16 cellular contexts compared by ENCODE assay signal in genomic region chr1:202577381-202577780, GRCh38.
A peak's percentile ranks its signal among the peaks of the same experiment; 100 is the strongest.
DNase-seq lines count a peak whose midpoint lies in the region; ATAC-seq, FAIRE-seq and TF ChIP-seq lines count a peak whose summit lies in the region.
"Had no signal": no experiment of that assay in that cellular context is flagged by ENCODE, and none has a peak within 500 bp of the region (broad histone marks: within the 10 kb centered on the region; RNA-seq: fewer than 3 reads in every experiment).

No MANE protein-coding gene starts in this region.

- no peak overlapping the region for H2AFZ ChIP-seq in K562 (ENCODE audit: low read depth, low read length)
- no peak overlapping the region for H2AFZ ChIP-seq in smooth muscle cell (ENCODE audit: low read depth)
- H2AFZ ChIP-seq in Karpas-422 (ENCODE audit: low read length) = no peak overlapping the region

- no peaks in the 10 kb centered on the region for H4K20me1 ChIP-seq in K562 (replicated peaks; ENCODE audit: control insufficient read depth, insufficient read depth, low read length)
- no peaks in the 10 kb centered on the region for H4K20me1 ChIP-seq in smooth muscle cell (ENCODE audit: low read depth)
- H4K20me1 ChIP-seq in Karpas-422 (ENCODE audit: insufficient read depth, low read depth, low read length) = no peaks in the 10 kb centered on the region

- in situ Hi-C loops in K562 (cut with MboI) = no loop called here

- H3K36me3 ChIP-seq in HUES48 (ENCODE audit: control insufficient read depth, insufficient read depth, low read length) (no peaks in the 10 kb centered on the region), K562 (ENCODE audit: control insufficient read depth, insufficient read depth, low read length) (peaks cover 14% of the 10 kb centered on the region; the same call in 1 of the 3 replicates), iPS-20b (ENCODE audit: insufficient read depth, low read depth, low read length) (peaks cover 11% of the 10 kb centered on the region; the same call in 1 of the 2 replicates), smooth muscle cell (ENCODE audit: low read depth) (no peaks in the 10 kb centered on the region), MG63 (peaks cover 14% of the 10 kb centered on the region), Karpas-422 (ENCODE audit: insufficient read depth, low read length) (no peaks in the 10 kb centered on the region)

- WGBS in K562 (ENCODE audit: insufficient coverage, low coverage, missing lambda C conversion rate) = 2% methylated on average over 2 of the region's 2 CpGs
- 29% methylated on average over 2 of the region's 2 CpGs for WGBS in smooth muscle cell (ENCODE audit: low lambda C conversion rate)

- H3K27me3 ChIP-seq in HUES48 (ENCODE audit: control insufficient read depth, insufficient read depth, low read length) (no peaks in the 10 kb centered on the region), K562 (ENCODE audit: control insufficient read depth in 2 of 2, insufficient read depth in 2 of 2, low read length in 2 of 2) (no peaks in the 10 kb centered on the region), iPS-20b (ENCODE audit: insufficient read depth, low read length) (no peaks in the 10 kb centered on the region), smooth muscle cell (ENCODE audit: low read depth) (no peaks in the 10 kb centered on the region), MG63 (no peaks in the 10 kb centered on the region), Karpas-422 (ENCODE audit: low read length) (no peaks in the 10 kb centered on the region)

- FAIRE-seq in K562 (lab: Jason Lieb, UNC) = peak; percentile 32
- FAIRE-seq: colon, GM12878 had no signal

- ATAC-seq in K562 (peak; percentile 71), HG02970 (IDR thresholded peaks at IDR 0.05; ENCODE audit: low FRiP score, unreplicated experiment) (no peak), GM21529 (IDR thresholded peaks at IDR 0.05; ENCODE audit: unreplicated experiment) (no peak)
- ATAC-seq: GM12878 had no signal

- H3K9me1 ChIP-seq in K562 (ENCODE audit: control insufficient read depth, insufficient read depth, low read length) = no peaks in the 10 kb centered on the region

- intact Hi-C loops in K562 (cut with micrococcal nuclease) = loop anchor here (5.0 kb wide), 1 partner anchor 140 kb away; no protein-coding TSS in a partner anchor

- H3K27ac ChIP-seq in HUES48 (ENCODE audit: low read depth, low read length) (peak overlapping the region; percentile 73), K562 (ENCODE audit: extremely low read depth, low read depth, low read length) (no peak overlapping the region), iPS-20b (ENCODE audit: low read length) (peak overlapping the region; percentile 24), smooth muscle cell (ENCODE audit: low read depth) (no peak overlapping the region), Karpas-422 (ENCODE audit: low read length) (no peak overlapping the region)

- no peak for TF ChIP-seq POLR2A in K562 (conservative IDR thresholded peaks at IDR 0.05)

- CTCF ChIA-PET in K562 (lab: Yijun Ruan, JAX; ENCODE audit: low intra/inter-chr PET ratio) = interaction anchor here (0.6 kb wide), 1 partner anchor 294 kb away, joined by 3 read pairs; no protein-coding TSS in a partner anchor

- H3K4me1 ChIP-seq in HUES48 (ENCODE audit: control insufficient read depth, insufficient read depth, low read length) (peaks cover 45% of the 10 kb centered on the region), K562 (replicated peaks in 1 of 2; ENCODE audit: control insufficient read depth in 2 of 2, insufficient read depth in 2 of 2, low read length in 2 of 2) (peaks cover 0 to 10% of the 10 kb centered on the region in 2 experiments; a peak in 2 of 5 replicates), iPS-20b (ENCODE audit: insufficient read depth, low read length) (peaks cover 42% of the 10 kb centered on the region), smooth muscle cell (ENCODE audit: low read depth) (peaks cover 40% of the 10 kb centered on the region), Karpas-422 (ENCODE audit: low read length) (no peaks in the 10 kb centered on the region; the same call in 1 of the 2 replicates)
- H3K4me1 ChIP-seq: Caco-2 had no signal

- POLR2A ChIA-PET in K562 (lab: Yijun Ruan, JAX) = interaction anchor here (0.6 to 1.2 kb wide), 5 partner anchors 15 to 618 kb away, joined by 3 read pairs; no protein-coding TSS in a partner anchor

- no peak for TF ChIP-seq CTCF in K562 (IDR thresholded peaks at IDR 0.05 in 2 of 3, conservative IDR thresholded peaks at IDR 0.05 in 1 of 3; ENCODE audit: insufficient read depth in 2 of 3, low read depth in 1 of 3, low read length in 3 of 3)
- no peak for TF ChIP-seq CTCF in smooth muscle cell (IDR thresholded peaks at IDR 0.05; ENCODE audit: borderline replicate concordance, insufficient read depth, poor library complexity, severe bottlenecking)

- H3K9ac ChIP-seq in HUES48 (ENCODE audit: low read depth, low read length) = no peak overlapping the region
- no peak overlapping the region for H3K9ac ChIP-seq in K562 (ENCODE audit: insufficient read depth in 1 of 2, low read depth in 2 of 2, low read length in 2 of 2)
- peak overlapping the region; percentile 62; the same call in 1 of the 2 replicates for H3K9ac ChIP-seq in iPS-20b (ENCODE audit: low read depth, low read length)
- no peak overlapping the region for H3K9ac ChIP-seq in smooth muscle cell (ENCODE audit: low read depth)
- no peak overlapping the region for H3K9ac ChIP-seq in Karpas-422 (ENCODE audit: low read length)

- peak; percentile 39 to 66 (median 50) for DNase-seq in K562 (ENCODE audit: extremely low read depth in 1 of 4, low spot score in 3 of 4)
- no peak for DNase-seq in smooth muscle cell (lab: John Stamatoyannopoulos, UW; ENCODE audit: unreplicated experiment)
- no peak for DNase-seq in MG63
- no peak for DNase-seq in Karpas-422
- DNase-seq: activated CD4-positive, alpha-beta T cell treated with anti-CD3 and anti-CD28 coated beads, Interleukin-2, amount 10 ng/mL, durations not matched to agents 7 days and 5 days; activated gamma-delta T cell; Caco-2; NCI-H446 treated with DMSO at 0.1 percent for 48 hours; stimulated activated CD4-positive, alpha-beta T cell treated with anti-CD3 and anti-CD28 coated beads, Interleukin-4, amount 100 ng/mL, for 4 hours; trophoblast cell had no signal

- H3K9me3 ChIP-seq in HUES48 (ENCODE audit: control insufficient read depth, insufficient read depth, low read length) (no peaks in the 10 kb centered on the region), K562 (replicated peaks; ENCODE audit: control insufficient read depth, insufficient read depth, low read depth, low read length) (no peaks in the 10 kb centered on the region), iPS-20b (ENCODE audit: insufficient read depth, low read depth, low read length) (no peaks in the 10 kb centered on the region), smooth muscle cell (replicated peaks; ENCODE audit: low read depth) (no peaks in the 10 kb centered on the region), MG63 (no peaks in the 10 kb centered on the region), Karpas-422 (ENCODE audit: low read length) (no peaks in the 10 kb centered on the region)
- H3K9me3 ChIP-seq: Caco-2 had no signal

- BruUV-seq in K562 (replicated peaks; lab: Mats Ljungman, UMichigan) = no TSS peak

- H3K9me2 ChIP-seq in Karpas-422 (replicated peaks; ENCODE audit: insufficient read depth, low read length) = no peaks in the 10 kb centered on the region

- H3K4me3 ChIP-seq in HUES48 (ENCODE audit: low read depth, low read length) (no peak overlapping the region), K562 (no peak overlapping the region), iPS-20b (ENCODE audit: low read length) (no peak overlapping the region; the same call in 1 of the 2 replicates), smooth muscle cell (no peak overlapping the region), MG63 (no peak overlapping the region), Karpas-422 (ENCODE audit: low read length) (no peak overlapping the region)
- H3K4me3 ChIP-seq: GM12878 had no signal

- H3K79me2 ChIP-seq in K562 (ENCODE audit: control insufficient read depth, insufficient read depth, low read length) = no peaks in the 10 kb centered on the region
- no peaks in the 10 kb centered on the region for H3K79me2 ChIP-seq in smooth muscle cell (ENCODE audit: low read depth)
- no peaks in the 10 kb centered on the region for H3K79me2 ChIP-seq in Karpas-422 (ENCODE audit: low read length)

- TF ChIP-seq RAD21 in K562 (CRISPR knock-in tag; conservative IDR thresholded peaks at IDR 0.05 in 1 of 2, IDR thresholded peaks at IDR 0.05 in 1 of 2) = no peak

- H3K4me2 ChIP-seq in K562 (ENCODE audit: insufficient read depth, low read length) = no peak overlapping the region
- H3K4me2 ChIP-seq in smooth muscle cell = peak overlapping the region; percentile 70
- H3K4me2 ChIP-seq in Karpas-422 (ENCODE audit: low read depth, low read length, poor library complexity, severe bottlenecking) = no peak overlapping the region

- peak; percentile 53; the same call in 1 of the 2 replicates for TF ChIP-seq EP300 in K562 (IDR thresholded peaks at IDR 0.05; ENCODE audit: low read length)

- H3F3A ChIP-seq in smooth muscle cell (ENCODE audit: low read depth) = peaks cover 14% of the 10 kb centered on the region

TF ChIP-seq in K562, 482 proteins besides CTCF, POLR2A, EP300 and RAD21 (continues in another document):
- TF ChIP-seq DPF2 (IDR thresholded peaks at IDR 0.05) (peak; percentile 43; the same call in 1 of the 2 replicates), TAL1 (IDR thresholded peaks at IDR 0.05) (peak; percentile 83), ZFP91 (CRISPR knock-in tag; IDR thresholded peaks at IDR 0.05) (no peak), RCOR1 (IDR thresholded peaks at IDR 0.05; ENCODE audit: borderline replicate concordance in 1 of 2, low read depth in 2 of 2, low read length in 2 of 2) (peak; percentile 41 to 70; a peak in 3 of 4 replicates), EZH2 (IDR thresholded peaks at IDR 0.05; ENCODE audit: borderline replicate concordance, low read depth, low read length) (no peak), RAD51 (IDR thresholded peaks at IDR 0.05; ENCODE audit: borderline replicate concordance, low read depth) (peak; percentile 15; the same call in 1 of the 2 replicates), RBM34 (IDR thresholded peaks at IDR 0.05; ENCODE audit: borderline replicate concordance, insufficient read depth, low read length) (no peak), TEAD4 (IDR thresholded peaks at IDR 0.05; ENCODE audit: low read length) (peak; percentile 82), TEAD4 (CRISPR knock-in tag; IDR thresholded peaks at IDR 0.05; ENCODE audit: borderline replicate concordance) (no peak)

Comparison
In these comparisons a context has a peak if more than half of its experiments do, and no peak if none do; other contexts are left out.
1. H3K27ac ChIP-seq: peak in HUES48 (single experiment) and iPS-20b (single experiment); none in K562 (single experiment), smooth muscle cell (single experiment) and Karpas-422 (single experiment).
2. DNase-seq: peak in K562 (4 of 4); none in smooth muscle cell (single experiment), MG63 (single experiment) and Karpas-422 (single experiment).